ENCODE assay signal across 29 cellular contexts in genomic region chr1:105399718-105400117, GRCh38.
"Had no signal": no experiment of that assay in that cellular context is flagged by ENCODE, and none has a peak within 500 bp of the region (broad histone marks: within the 10 kb centered on the region; RNA-seq: fewer than 3 reads in every experiment).

No MANE protein-coding gene starts in this region.

- H3K4me1 ChIP-seq: adrenal gland, body of pancreas, colonic mucosa, heart left ventricle had no signal

- H3K4me2 ChIP-seq: hepatocyte had no signal

- H3K9me3 ChIP-seq: adrenal gland, body of pancreas, colonic mucosa had no signal

- ATAC-seq: activated CD4-positive, alpha-beta T cell treated with anti-CD3 and anti-CD28 coated beads for 36 hours; activated CD8-positive, alpha-beta memory T cell treated with anti-CD3 and anti-CD28 coated beads, Interleukin-2, amount 10 ng/mL, durations not matched to agents 7 days and 5 days; activated CD8-positive, alpha-beta T cell treated with anti-CD3 and anti-CD28 coated beads, Interleukin-2, amount 10 ng/mL, durations not matched to agents 7 days and 5 days; activated naive CD8-positive, alpha-beta T cell treated with anti-CD3 and anti-CD28 coated beads, Interleukin-2, amount 50 U/mL, for 24 hours; body of pancreas; esophagus mucosa; heart left ventricle; T-helper 17 cell had no signal

- DNase-seq: activated CD4-positive, alpha-beta memory T cell treated with anti-CD3 and anti-CD28 coated beads for 36 hours; activated CD4-positive, alpha-beta T cell treated with anti-CD3 and anti-CD28 coated beads for 36 hours; activated CD4-positive, alpha-beta T cell treated with anti-CD3 and anti-CD28 coated beads, Interleukin-2, amount 10 ng/mL, durations not matched to agents 24 days and 14 days; activated CD4-positive, CD25-positive, alpha-beta regulatory T cell; activated CD4-positive, CD25-positive, alpha-beta regulatory T cell treated with anti-CD3 and anti-CD28 coated beads, Interleukin-2, amount 50 U/mL, for 72 hours; activated CD8-positive, alpha-beta memory T cell treated with anti-CD3 and anti-CD28 coated beads, Interleukin-2, amount 10 ng/mL, durations not matched to agents 7 days and 5 days; activated CD8-positive, alpha-beta memory T cell treated with anti-CD3 and anti-CD28 coated beads, Interleukin-2, amount 50 U/mL, for 4 hours; activated CD8-positive, alpha-beta T cell treated with anti-CD3 and anti-CD28 coated beads, Interleukin-2, amount 10 ng/mL, durations not matched to agents 7 days and 5 days; activated effector memory CD4-positive, alpha-beta T cell treated with anti-CD3 and anti-CD28 coated beads, Interleukin-2, amount 50 U/mL, for 16 hours; activated naive CD4-positive, alpha-beta T cell treated with anti-CD3 and anti-CD28 coated beads for 36 hours; activated naive CD8-positive, alpha-beta T cell treated with anti-CD3 and anti-CD28 coated beads for 36 hours; activated naive CD8-positive, alpha-beta T cell treated with anti-CD3 and anti-CD28 coated beads, Interleukin-2, amount 50 U/mL, for 24 hours; activated T-cell treated with anti-CD3 and anti-CD28 coated beads, Interleukin-2, amount 50 U/mL, for 1 hour; activated T-cell treated with anti-CD3 and anti-CD28 coated beads, Interleukin-2, amount 50 U/mL, for 48 hours; adrenal gland; amygdala; aorta; body of pancreas; caudate nucleus; colonic mucosa; effector CD8-positive, alpha-beta T cell; foreskin fibroblast; glutamatergic neuron; heart left ventricle; T-helper 17 cell; T1000 had no signal

- FAIRE-seq: frontal cortex had no signal

- H3K79me2 ChIP-seq: hepatocyte had no signal

- H3K4me3 ChIP-seq: adrenal gland, body of pancreas, colonic mucosa, heart left ventricle, hepatocyte had no signal

- H3K27me3 ChIP-seq: adrenal gland, body of pancreas, colonic mucosa, heart left ventricle, hepatocyte had no signal

- H3K27ac ChIP-seq: adrenal gland, body of pancreas, colonic mucosa, heart left ventricle, hepatocyte had no signal

- H3K36me3 ChIP-seq: adrenal gland, colonic mucosa, heart left ventricle had no signal

- H2AFZ ChIP-seq: hepatocyte had no signal
